In genomic region chr15:89813381-89814111, GRCh38 we compare ENCODE assay signal across 8 cellular contexts. TPM values are rescaled to one million over a fixed set of nuclear protein-coding genes. Genes with fewer than 3 reads are reported as not detected.
DNase-seq lines count a peak whose midpoint lies in the region; ATAC-seq and TF ChIP-seq lines count a peak whose summit lies in the region.

No MANE protein-coding gene starts in this region.

- H3K27me3 Mint-ChIP-seq in activated naive CD8-positive, alpha-beta T cell: peaks cover 24% of the 10 kb centered on the region
- peaks cover 51% of the 10 kb centered on the region for H3K27me3 Mint-ChIP-seq in activated naive CD8-positive, alpha-beta T cell treated with anti-CD3 and anti-CD28 coated beads for 36 hours

- peak overlapping the region; percentile 69 for H3K4me3 ChIP-seq in astrocyte of the spinal cord (ENCODE audit: low read depth, low read length)
- H3K4me3 ChIP-seq in mesendoderm (ENCODE audit: low read length): peak overlapping the region; percentile 22
- peak overlapping the region in 3 of 4 donors; percentile 37 to 48 (median 45) for H3K4me3 ChIP-seq in transverse colon

- no peak for TF ChIP-seq CTCF in astrocyte of the spinal cord (IDR thresholded peaks at IDR 0.05; ENCODE audit: low read depth, low read length)
- TF ChIP-seq CTCF in transverse colon (IDR thresholded peaks at IDR 0.05): no peak

- H3K27ac ChIP-seq in mesendoderm (ENCODE audit: low read depth, low read length): no peak overlapping the region
- H3K27ac ChIP-seq in transverse colon: peak overlapping the region in 2 of 4 donors; percentile 52 to 64

- H3K4me1 ChIP-seq in mesendoderm (ENCODE audit: control insufficient read depth, low read depth, low read length) (no peaks in the 10 kb centered on the region), transverse colon (peaks cover 5 to 29% (median 25%) of the 10 kb centered on the region in 4 donors)

- no peak overlapping the region for H3K4ac ChIP-seq in mesendoderm (ENCODE audit: low read depth, low read length)

- no peak overlapping the region for H4K5ac ChIP-seq in mesendoderm (ENCODE audit: low read length)

- in situ Hi-C loops in astrocyte of the spinal cord (cut with HindIII; ENCODE audit: low sequenced_read_pairs): no loop called here
- in situ Hi-C loops in transverse colon (cut with MboI; ENCODE audit: low pct_ligation_motif_present in 1 of 4, low pct_unique_long_range_greater_than_20kb in 1 of 4, low sequenced_read_pairs in 3 of 4): no loop called here

- H3K56ac ChIP-seq in mesendoderm (ENCODE audit: low read length): peak overlapping the region; percentile 70

- DNase-seq in activated naive CD8-positive, alpha-beta T cell treated with anti-CD3 and anti-CD28 coated beads for 36 hours: no peak
- no peak for DNase-seq in astrocyte of the spinal cord (ENCODE audit: low read depth, low spot score)
- no peak for DNase-seq in mesendoderm
- no peak for DNase-seq in transverse colon
- no peak for DNase-seq in NCI-H2107 (lab: John Stamatoyannopoulos, UW)
- DNase-seq in NCI-H524 treated with DMSO at 0.1 percent for 48 hours (lab: John Stamatoyannopoulos, UW): no peak

- H3K9me3 ChIP-seq in transverse colon: peaks cover 0 to 5% of the 10 kb centered on the region in 2 donors

- no peak for TF ChIP-seq POLR2A in transverse colon (IDR thresholded peaks at IDR 0.05)

- H3K23ac ChIP-seq in mesendoderm (ENCODE audit: low read length): no peak overlapping the region

- H4K8ac ChIP-seq in mesendoderm (ENCODE audit: low read depth, low read length): no peak overlapping the region

- ATAC-seq in HG03280 (IDR thresholded peaks at IDR 0.05; ENCODE audit: unreplicated experiment): no peak

- H3K9ac ChIP-seq in mesendoderm (ENCODE audit: low read length): peak overlapping the region; percentile 56

- H3K4me3 Mint-ChIP-seq in activated naive CD8-positive, alpha-beta T cell: peak overlapping the region; percentile 65
- no peak overlapping the region for H3K4me3 Mint-ChIP-seq in activated naive CD8-positive, alpha-beta T cell treated with anti-CD3 and anti-CD28 coated beads for 36 hours

- peaks cover 17% of the 10 kb centered on the region for H3K27me3 ChIP-seq in mesendoderm (ENCODE audit: insufficient read depth, low read length, poor library complexity)
- H3K27me3 ChIP-seq in transverse colon: peaks cover 35% of the 10 kb centered on the region

- H2BK120ac ChIP-seq in mesendoderm (ENCODE audit: low read depth, low read length): no peak overlapping the region

- H3K9me3 Mint-ChIP-seq in activated naive CD8-positive, alpha-beta T cell (ENCODE audit: low read depth): no peaks in the 10 kb centered on the region
- H3K9me3 Mint-ChIP-seq in activated naive CD8-positive, alpha-beta T cell treated with anti-CD3 and anti-CD28 coated beads for 36 hours: peaks cover 8% of the 10 kb centered on the region

- H3K79me1 ChIP-seq in mesendoderm (ENCODE audit: low read length): no peaks in the 10 kb centered on the region

- H2BK15ac ChIP-seq in mesendoderm (replicated peaks; ENCODE audit: low read depth): no peak overlapping the region

- H2BK5ac ChIP-seq in mesendoderm (ENCODE audit: low read length): no peak overlapping the region

- H2AK5ac ChIP-seq in mesendoderm (ENCODE audit: low read length): no peak overlapping the region

- peaks cover 7% of the 10 kb centered on the region for H3K4me1 Mint-ChIP-seq in activated naive CD8-positive, alpha-beta T cell (ENCODE audit: low read depth)
- peaks cover 2% of the 10 kb centered on the region for H3K4me1 Mint-ChIP-seq in activated naive CD8-positive, alpha-beta T cell treated with anti-CD3 and anti-CD28 coated beads for 36 hours

- H3K36me3 Mint-ChIP-seq in activated naive CD8-positive, alpha-beta T cell: no peaks in the 10 kb centered on the region
- H3K36me3 Mint-ChIP-seq in activated naive CD8-positive, alpha-beta T cell treated with anti-CD3 and anti-CD28 coated beads for 36 hours: peaks cover 3% of the 10 kb centered on the region

- no peak overlapping the region for H3K27ac Mint-ChIP-seq in activated naive CD8-positive, alpha-beta T cell
- no peak overlapping the region for H3K27ac Mint-ChIP-seq in activated naive CD8-positive, alpha-beta T cell treated with anti-CD3 and anti-CD28 coated beads for 36 hours

- intact Hi-C loops in transverse colon (cut with DNase I; ENCODE audit: low total_unique reads): loop anchor here (2.0 kb wide), 1 partner anchor 75 kb away; no protein-coding TSS in a partner anchor

- no peak for TF ChIP-seq EP300 in transverse colon (IDR thresholded peaks at IDR 0.05; ENCODE audit: low read depth)

- H3K36me3 ChIP-seq in mesendoderm (ENCODE audit: control insufficient read depth, insufficient read depth, low read length) (no peaks in the 10 kb centered on the region), transverse colon (no peaks in the 10 kb centered on the region)

- peak overlapping the region; percentile 44 for H3K4me2 ChIP-seq in mesendoderm (ENCODE audit: low read length)

- H3K79me2 ChIP-seq in mesendoderm (ENCODE audit: control insufficient read depth, insufficient read depth, low read length): no peaks in the 10 kb centered on the region

- no peak overlapping the region for H3K18ac ChIP-seq in mesendoderm (ENCODE audit: low read length)

- WGBS in mesendoderm (ENCODE audit: extremely low coverage, insufficient coverage, low lambda C conversion rate): no CpG with 5 or more reads among the region's 13 CpGs
- 74% methylated on average over 13 of the region's 13 CpGs; no CpG with 5 or more reads in 1 of the 2 donors for WGBS in transverse colon (ENCODE audit: low coverage in 1 of 2), 2 donors

RNA-seq across cellular contexts. Expression of gene ANPEP, which starts 1.1 kb away (rescaled TPM):
- under 1 TPM in 1 of 2 experiments, not detected in 1; 0.27 TPM for total RNA-seq in activated naive CD8-positive, alpha-beta T cell treated with anti-CD3 and anti-CD28 coated beads for 36 hours
- 0.60 TPM for polyA plus RNA-seq in mesendoderm (2013, experiment 1 of 2)
- polyA plus RNA-seq in mesendoderm (2013, experiment 2 of 2): 0.55 TPM
- total RNA-seq in transverse colon: 1,000 to 10,000 TPM in 1 of 4 donors, 100 to 1,000 TPM in 3; 133 to 1,054 (median 474) TPM

RNA-seq across cellular contexts. Expression of gene MESP2, which starts 37.4 kb away (rescaled TPM):
- total RNA-seq in activated naive CD8-positive, alpha-beta T cell treated with anti-CD3 and anti-CD28 coated beads for 36 hours: not detected
- polyA plus RNA-seq in mesendoderm (2013, experiment 1 of 2): 0.56 TPM
- 0.38 TPM for polyA plus RNA-seq in mesendoderm (2013, experiment 2 of 2)
- under 1 TPM in 2 of 4 donors, not detected in 2; 0.64 to 0.96 TPM for total RNA-seq in transverse colon

Comparison
In these comparisons a context has a peak if more than half of its experiments do, and no peak if none do; other contexts are left out.
1. RNA of gene ANPEP, which starts 1.1 kb away (total RNA-seq): 133 to 1,054 TPM in transverse colon; 0.27 TPM in activated naive CD8-positive, alpha-beta T cell treated with anti-CD3 and anti-CD28 coated beads for 36 hours; every median in the first group is over 100 times any median in the second.
2. Peak in every context shown above with its lines, with median percentiles within 50 percentile points of each other: H3K4me3 ChIP-seq.